In the genomic region with DNA sequence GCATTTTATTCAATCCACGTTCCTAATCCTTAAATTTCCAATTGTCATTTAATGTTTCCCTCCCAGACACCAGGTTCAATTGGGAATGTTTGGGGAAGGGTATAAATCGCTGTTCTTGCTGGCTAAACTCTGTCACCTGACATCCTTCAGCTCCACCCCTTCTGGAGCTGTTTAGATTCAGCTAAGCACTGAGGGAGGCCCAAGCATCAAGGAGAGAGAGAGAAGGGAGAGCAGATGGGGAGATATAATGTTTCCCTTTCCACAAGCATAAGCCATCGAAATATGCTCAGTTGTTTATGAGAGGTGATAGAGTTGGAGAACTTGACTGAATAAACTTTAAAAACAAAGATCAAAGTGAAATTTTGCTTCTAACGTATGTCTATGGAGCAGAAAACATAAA, we compare ENCODE assay signal across 19 cellular contexts. TPM values are rescaled to one million over a fixed set of nuclear protein-coding genes. Genes with fewer than 3 reads are reported as not detected.
A peak's percentile ranks its signal among the peaks of the same experiment; 100 is the strongest.
DNase-seq lines count a peak whose midpoint lies in the region; ATAC-seq and TF ChIP-seq lines count a peak whose summit lies in the region.
"Had no signal": no experiment of that assay in that cellular context is flagged by ENCODE, and none has a peak within 500 bp of the region (broad histone marks: within the 10 kb centered on the region; RNA-seq: fewer than 3 reads in every experiment).

No MANE protein-coding gene starts in this region.

- TF ChIP-seq CTCF in Caco-2 (IDR thresholded peaks at IDR 0.05; ENCODE audit: insufficient read depth in 1 of 2, low read depth in 1 of 2, low read length in 1 of 2, severe bottlenecking in 1 of 2, unreplicated experiment in 1 of 2), result no peak
- no peak for TF ChIP-seq CTCF in ascending aorta (IDR thresholded peaks at IDR 0.05)
- TF ChIP-seq CTCF in psoas muscle (IDR thresholded peaks at IDR 0.05), result no peak
- no peak for TF ChIP-seq CTCF in endodermal cell (conservative IDR thresholded peaks at IDR 0.05)
- TF ChIP-seq CTCF in osteocyte (IDR thresholded peaks at IDR 0.05), result no peak

- H3K36me3 ChIP-seq in Caco-2 (ENCODE audit: control insufficient read depth, insufficient read depth, low read length) (no peaks in the 10 kb centered on the region), ascending aorta (no peaks in the 10 kb centered on the region), psoas muscle (ENCODE audit: insufficient read depth in 1 of 2, low read depth in 1 of 2) (peaks cover 0 to 24% of the 10 kb centered on the region in 2 donors), endodermal cell (ENCODE audit: control insufficient read depth, insufficient read depth, low read length) (no peaks in the 10 kb centered on the region)

- CTCF ChIA-PET in Caco-2 (lab: Charles Lee), result interaction anchor here (1.0 kb wide), 2 partner anchors 51 to 165 kb away, joined by 6 to 11 read pairs; a partner anchor contains a TSS

- peak overlapping the region; percentile 56 for H3K4me3 ChIP-seq in Caco-2 (ENCODE audit: low read depth, low read length)
- H3K4me3 ChIP-seq in ascending aorta, result peak overlapping the region; percentile 58 to 61
- H3K4me3 ChIP-seq in psoas muscle, result peak overlapping the region; percentile 80
- no peak overlapping the region for H3K4me3 ChIP-seq in endodermal cell (ENCODE audit: low read length)
- H3K4me3 ChIP-seq: A549, GM12878 had no signal

- H3K9me3 ChIP-seq in Caco-2, result no peaks in the 10 kb centered on the region
- H3K9me3 ChIP-seq in ascending aorta, result no peaks in the 10 kb centered on the region
- no peaks in the 10 kb centered on the region for H3K9me3 ChIP-seq in psoas muscle
- peaks cover 5% of the 10 kb centered on the region for H3K9me3 ChIP-seq in endodermal cell (ENCODE audit: control insufficient read depth, low read length)

- H3K9ac ChIP-seq in endodermal cell (ENCODE audit: extremely low read depth, low read length, poor library complexity, severe bottlenecking), result no peak overlapping the region

- H3K27ac ChIP-seq in ascending aorta (no peak overlapping the region), psoas muscle (peak overlapping the region; percentile 94), endodermal cell (ENCODE audit: low read depth, low read length) (no peak overlapping the region)
- H3K27ac ChIP-seq: A549, VCaP had no signal

- H3K4me1 Mint-ChIP-seq in Caco-2 (ENCODE audit: low read depth, unreplicated experiment) (peaks cover 17% of the 10 kb centered on the region), endodermal cell (peaks cover 14% of the 10 kb centered on the region), osteocyte (ENCODE audit: unreplicated experiment) (peaks cover 16% of the 10 kb centered on the region)

- peaks cover 51% of the 10 kb centered on the region for H3K36me3 Mint-ChIP-seq in Caco-2 (ENCODE audit: insufficient read depth, unreplicated experiment)
- H3K36me3 Mint-ChIP-seq in endodermal cell (ENCODE audit: low read depth), result no peaks in the 10 kb centered on the region
- no peaks in the 10 kb centered on the region for H3K36me3 Mint-ChIP-seq in osteocyte (ENCODE audit: unreplicated experiment)

- no peaks in the 10 kb centered on the region for H3K9me3 Mint-ChIP-seq in Caco-2 (ENCODE audit: unreplicated experiment)
- no peaks in the 10 kb centered on the region for H3K9me3 Mint-ChIP-seq in endodermal cell
- H3K9me3 Mint-ChIP-seq in osteocyte (ENCODE audit: unreplicated experiment), result peaks cover 8% of the 10 kb centered on the region

- H3K27ac Mint-ChIP-seq in Caco-2 (ENCODE audit: unreplicated experiment) (peak overlapping the region; percentile 78), endodermal cell (no peak overlapping the region), osteocyte (ENCODE audit: unreplicated experiment) (no peak overlapping the region)
- H3K27ac Mint-ChIP-seq: CD4-positive, alpha-beta T cell had no signal

- no peaks in the 10 kb centered on the region for H3K27me3 Mint-ChIP-seq in Caco-2 (ENCODE audit: insufficient read depth, unreplicated experiment)
- peaks cover 60% of the 10 kb centered on the region for H3K27me3 Mint-ChIP-seq in endodermal cell (ENCODE audit: insufficient read depth)
- H3K27me3 Mint-ChIP-seq in osteocyte (ENCODE audit: unreplicated experiment), result peaks cover 82% of the 10 kb centered on the region

- 48 to 70% (median 51%) methylated on average over 4 of the region's 4 CpGs for WGBS in psoas muscle, 3 donors
- 81 to 100% methylated on average over 1 to 3 of the region's 4 CpGs for WGBS in endodermal cell (ENCODE audit: insufficient coverage in 1 of 2, insufficient read length in 1 of 2), 2 experiments

- no peaks in the 10 kb centered on the region for H3K4me1 ChIP-seq in Caco-2
- no peaks in the 10 kb centered on the region for H3K4me1 ChIP-seq in ascending aorta
- peaks cover 18% of the 10 kb centered on the region for H3K4me1 ChIP-seq in psoas muscle
- H3K4me1 ChIP-seq in endodermal cell (ENCODE audit: control insufficient read depth, insufficient read depth, low read length), result no peaks in the 10 kb centered on the region
- H3K4me1 ChIP-seq: A549 had no signal

- intact Hi-C loops in Caco-2 (cut with micrococcal nuclease; ENCODE audit: unreplicated experiment) (loop anchor here (1.0 kb wide), 2 partner anchors 32 to 120 kb away; no protein-coding TSS in a partner anchor), ascending aorta (cut with DNase I) (no loop called here), psoas muscle (cut with DNase I) (loop anchor here in 1 of 2 donors (10.0 kb wide), 1 partner anchor 105 kb away; no protein-coding TSS in a partner anchor), head of caudate nucleus (cut with DNase I) (no loop called here)

- H3K4me3 Mint-ChIP-seq in Caco-2 (ENCODE audit: unreplicated experiment), result peak overlapping the region; percentile 94
- no peak overlapping the region for H3K4me3 Mint-ChIP-seq in endodermal cell
- no peak overlapping the region for H3K4me3 Mint-ChIP-seq in osteocyte (ENCODE audit: unreplicated experiment)
- H3K4me3 Mint-ChIP-seq: CD4-positive, alpha-beta T cell had no signal

- ATAC-seq in psoas muscle (peak in 3 of 4 donors; percentile 39 to 57 (median 47)), GM19467 (IDR thresholded peaks at IDR 0.05; ENCODE audit: unreplicated experiment) (no peak)
- ATAC-seq: A549, GM12878, SK-N-SH treated with all-trans-retinoic acid at 6 μM for 48 hours had no signal

- DNase-seq in Caco-2, result peak; percentile 69 to 72
- no peak for DNase-seq in ascending aorta (ENCODE audit: low spot score in 2 of 2)
- peak; percentile 7 for DNase-seq in hepatic stellate cell (ENCODE audit: low spot score)
- no peak for DNase-seq in psoas muscle
- no peak for DNase-seq in endodermal cell
- no peak for DNase-seq in osteocyte (ENCODE audit: extremely low spot score, unreplicated experiment)
- no peak for DNase-seq in head of caudate nucleus
- DNase-seq: activated CD8-positive, alpha-beta memory T cell treated with anti-CD3 and anti-CD28 coated beads for 24 hours; CD4-positive, alpha-beta T cell; dermis blood vessel endothelial cell; EL; midbrain; stimulated activated CD4-positive, alpha-beta T cell treated with anti-CD3 and anti-CD28 coated beads, Interleukin-4, amount 100 ng/mL, for 1 hour had no signal

- H3K27me3 ChIP-seq in Caco-2 (replicated peaks; ENCODE audit: control insufficient read depth, insufficient read depth, low read length) (no peaks in the 10 kb centered on the region), ascending aorta (no peaks in the 10 kb centered on the region), psoas muscle (ENCODE audit: insufficient read depth in 3 of 3, low read length in 2 of 3) (no peaks in the 10 kb centered on the region), endodermal cell (ENCODE audit: control insufficient read depth, insufficient read depth, low read length, poor library complexity, severe bottlenecking) (peaks cover 43% of the 10 kb centered on the region)

- POLR2A ChIA-PET in Caco-2 (lab: Charles Lee), result interaction anchor here (1.0 to 1.4 kb wide), 3 partner anchors 165 to 685 kb away, joined by 3 to 5 read pairs (median 4); a partner anchor contains a TSS

- no TSS peak for BruUV-seq in Caco-2 (replicated peaks; lab: Mats Ljungman, UMichigan)

RNA-seq across cellular contexts. Expression of a gene that starts 1.8 kb away (rescaled TPM):
- total RNA-seq in Caco-2 (2022) (123 and 130 TPM in 2 replicates), ascending aorta (19.8 TPM), psoas muscle (10 to 100 TPM; 52.7 to 94.9 (median 88.8) TPM), endodermal cell (under 1 TPM in 1 of 2 donors, not detected in 1; 0.22 TPM), osteocyte (0.46 and 0.89 TPM in 2 replicates)
- 10 to 100 TPM in 2 of 3 donors, 1 to 10 TPM in 1; 4.5 to 20.0 (median 14.7) TPM for polyA plus RNA-seq in psoas muscle
- polyA plus RNA-seq in endodermal cell (2013, experiment 1 of 2), result 0.53 TPM
- polyA plus RNA-seq in endodermal cell (2013, experiment 2 of 2), result 0.54 TPM
- total RNA-seq: CD4-positive, alpha-beta T cell; pulmonary artery endothelial cell had no signal

Comparison
In these comparisons a context has a peak if more than half of its experiments do, and no peak if none do; other contexts are left out.
1. DNase-seq: peak in Caco-2 (2 of 2) and hepatic stellate cell (single experiment); none in ascending aorta (0 of 2), psoas muscle (0 of 2), endodermal cell (single experiment), osteocyte (single experiment) and head of caudate nucleus (0 of 42).
2. RNA of a gene that starts 1.8 kb away (total RNA-seq): 123 to 130 TPM in Caco-2, 52.7 to 94.9 TPM in psoas muscle and 19.8 TPM in ascending aorta (single experiment); 0.46 to 0.89 TPM in osteocyte and 0.22 TPM in endodermal cell; every median in the first group is over 10 times any median in the second.